Comparison of ENCODE assay signal across 15 cellular contexts in genomic region chr12:89781961-89782360, GRCh38.
DNase-seq lines count a peak whose midpoint lies in the region; ATAC-seq and TF ChIP-seq lines count a peak whose summit lies in the region.
"Had no signal": no experiment of that assay in that cellular context is flagged by ENCODE, and none has a peak within 500 bp of the region (broad histone marks: within the 10 kb centered on the region; RNA-seq: fewer than 3 reads in every experiment).

No MANE protein-coding gene starts in this region.

- H3K9me3 ChIP-seq in PC-3 (ENCODE audit: low read length), result 0 out of 2 replicates have a peak, but pooled peaks cover 10% of the 10 kb centered on the region
- H3K9me3 ChIP-seq in mesenchymal stem cell (ENCODE audit: control insufficient read depth, low read length), result peaks cover 3% of the 10 kb centered on the region
- H3K9me3 ChIP-seq in skeletal muscle satellite cell (replicated peaks; ENCODE audit: low read length), result peaks cover 4% of the 10 kb centered on the region
- H3K9me3 ChIP-seq: BE2C had no signal

- ATAC-seq in PC-3, result no peak
- no peak for ATAC-seq in activated CD4-positive, alpha-beta T cell treated with anti-CD3 and anti-CD28 coated beads for 36 hours
- ATAC-seq: A549, HepG2 had no signal

- H2BK120ac ChIP-seq in mesenchymal stem cell (ENCODE audit: low read depth, low read length) (no peak overlapping the region), mesendoderm (ENCODE audit: low read depth, low read length) (no peak overlapping the region)

- peaks cover 4% of the 10 kb centered on the region; the same call in 1 of the 2 replicates for H3K36me3 ChIP-seq in PC-3 (ENCODE audit: low read depth, low read length)
- H3K36me3 ChIP-seq in mesenchymal stem cell (ENCODE audit: control insufficient read depth in 1 of 2, insufficient read depth in 2 of 2, low read depth in 1 of 2, low read length in 2 of 2), result no peaks in the 10 kb centered on the region
- no peaks in the 10 kb centered on the region for H3K36me3 ChIP-seq in skeletal muscle satellite cell (ENCODE audit: insufficient read depth, low read length)
- H3K36me3 ChIP-seq in mesendoderm (ENCODE audit: control insufficient read depth, insufficient read depth, low read length), result no peaks in the 10 kb centered on the region
- H3K36me3 ChIP-seq: BE2C had no signal

- no peaks in the 10 kb centered on the region for H3K9me2 ChIP-seq in PC-3 (replicated peaks; ENCODE audit: low read length)

- no peak overlapping the region for H3K56ac ChIP-seq in mesendoderm (ENCODE audit: low read length)

- H3K27me3 Mint-ChIP-seq in activated CD4-positive, alpha-beta T cell treated with anti-CD3 and anti-CD28 coated beads for 36 hours, result no peaks in the 10 kb centered on the region
- H3K27me3 Mint-ChIP-seq: CD4-positive, alpha-beta memory T cell had no signal

- no peak overlapping the region for H3K4me3 Mint-ChIP-seq in activated CD4-positive, alpha-beta T cell treated with anti-CD3 and anti-CD28 coated beads for 36 hours
- H3K4me3 Mint-ChIP-seq: CD4-positive, alpha-beta memory T cell; H9 had no signal

- POLR2A ChIA-PET in PC-3 (lab: Charles Lee; ENCODE audit: unreplicated experiment), result no interaction called here
- POLR2A ChIA-PET in activated CD4-positive, alpha-beta T cell treated with anti-CD3 and anti-CD28 coated beads for 36 hours (lab: Charles Lee), result no interaction called here

- H3K9me3 Mint-ChIP-seq in activated CD4-positive, alpha-beta T cell treated with anti-CD3 and anti-CD28 coated beads for 36 hours (ENCODE audit: low read depth), result peaks cover 11% of the 10 kb centered on the region

- intact Hi-C loops in PC-3 (cut with micrococcal nuclease), result no loop called here
- intact Hi-C loops in activated CD4-positive, alpha-beta T cell treated with anti-CD3 and anti-CD28 coated beads for 36 hours (cut with DNase I, micrococcal nuclease), result no loop called here

- H4K8ac ChIP-seq in mesenchymal stem cell (ENCODE audit: low read length) (no peak overlapping the region), mesendoderm (ENCODE audit: low read depth, low read length) (no peak overlapping the region)

- no CpG with 5 or more reads among the region's 2 CpGs for WGBS in mesenchymal stem cell
- no CpG with 5 or more reads among the region's 2 CpGs for WGBS in mesendoderm (ENCODE audit: extremely low coverage, insufficient coverage, low lambda C conversion rate)

- H3K4me3 ChIP-seq in PC-3 (ENCODE audit: low read length) (no peak overlapping the region), astrocyte of the spinal cord (ENCODE audit: low read depth, low read length) (no peak overlapping the region), mesenchymal stem cell (ENCODE audit: insufficient read depth in 1 of 2, low read depth in 1 of 2, low read length in 2 of 2) (no peak overlapping the region), skeletal muscle satellite cell (ENCODE audit: low read length) (no peak overlapping the region), mesendoderm (ENCODE audit: low read length) (no peak overlapping the region)
- H3K4me3 ChIP-seq: A549 had no signal

- peaks cover 10% of the 10 kb centered on the region for H3K36me3 Mint-ChIP-seq in activated CD4-positive, alpha-beta T cell treated with anti-CD3 and anti-CD28 coated beads for 36 hours (ENCODE audit: low read depth)

- H3F3A ChIP-seq in PC-3 (ENCODE audit: low read length, unreplicated experiment), result no peaks in the 10 kb centered on the region

- TF ChIP-seq CTCF in PC-3 (conservative IDR thresholded peaks at IDR 0.05; ENCODE audit: low read depth, low read length), result no peak
- no peak for TF ChIP-seq CTCF in astrocyte of the spinal cord (IDR thresholded peaks at IDR 0.05; ENCODE audit: low read depth, low read length)

- no peaks in the 10 kb centered on the region for H4K20me1 ChIP-seq in PC-3 (ENCODE audit: low read length)

- H3K9ac ChIP-seq in PC-3 (ENCODE audit: low read length), result 0 out of 2 replicates have a peak overlapping the region, but pooled peaks have one; percentile 8
- H3K9ac ChIP-seq in mesenchymal stem cell (ENCODE audit: low read length), result no peak overlapping the region
- peak overlapping the region; percentile 63 for H3K9ac ChIP-seq in skeletal muscle satellite cell (ENCODE audit: low read depth, low read length)
- H3K9ac ChIP-seq in mesendoderm (ENCODE audit: low read length), result no peak overlapping the region

- H3K4me1 ChIP-seq in PC-3 (ENCODE audit: insufficient read depth, low read length) (peaks cover 47% of the 10 kb centered on the region), mesenchymal stem cell (ENCODE audit: control insufficient read depth, insufficient read depth, low read depth, low read length) (no peaks in the 10 kb centered on the region), skeletal muscle satellite cell (ENCODE audit: control insufficient read depth, insufficient read depth, low read length) (peaks cover 30% of the 10 kb centered on the region), mesendoderm (ENCODE audit: control insufficient read depth, low read depth, low read length) (no peaks in the 10 kb centered on the region)
- H3K4me1 ChIP-seq: BE2C had no signal

- H4K91ac ChIP-seq in mesenchymal stem cell (ENCODE audit: low read length), result no peak overlapping the region

- no peak overlapping the region for H2AFZ ChIP-seq in PC-3 (ENCODE audit: low read length)
- no peak overlapping the region for H2AFZ ChIP-seq in mesenchymal stem cell (ENCODE audit: low read depth, low read length)

- H2BK15ac ChIP-seq in mesenchymal stem cell (ENCODE audit: low read depth, poor library complexity, severe bottlenecking) (no peak overlapping the region), mesendoderm (replicated peaks; ENCODE audit: low read depth) (no peak overlapping the region)

- no peak overlapping the region for H3K23ac ChIP-seq in mesenchymal stem cell (ENCODE audit: low read length in 2 of 2)
- no peak overlapping the region for H3K23ac ChIP-seq in mesendoderm (ENCODE audit: low read length)

- H3K14ac ChIP-seq in mesenchymal stem cell (ENCODE audit: low read length in 2 of 2), result no peak overlapping the region

- H2BK5ac ChIP-seq in mesenchymal stem cell (ENCODE audit: low read depth, low read length, poor library complexity, severe bottlenecking) (no peak overlapping the region), mesendoderm (ENCODE audit: low read length) (no peak overlapping the region)

- H3K27ac Mint-ChIP-seq in activated CD4-positive, alpha-beta T cell treated with anti-CD3 and anti-CD28 coated beads for 36 hours, result no peak overlapping the region
- H3K27ac Mint-ChIP-seq: H9 had no signal

- no peak overlapping the region for H4K5ac ChIP-seq in mesendoderm (ENCODE audit: low read length)

- no peak overlapping the region for H3K18ac ChIP-seq in mesenchymal stem cell (ENCODE audit: low read depth in 1 of 2, low read length in 2 of 2)
- no peak overlapping the region for H3K18ac ChIP-seq in mesendoderm (ENCODE audit: low read length)

- BruUV-seq in PC-3 (replicated peaks; lab: Mats Ljungman, UMichigan), result no TSS peak

- in situ Hi-C loops in astrocyte of the spinal cord (cut with HindIII; ENCODE audit: low sequenced_read_pairs), result no loop called here

- no peak overlapping the region for H2AK5ac ChIP-seq in mesenchymal stem cell (ENCODE audit: low read length, severe bottlenecking)
- no peak overlapping the region for H2AK5ac ChIP-seq in mesendoderm (ENCODE audit: low read length)

- no peak overlapping the region for H2BK12ac ChIP-seq in mesenchymal stem cell (ENCODE audit: low read length in 2 of 2)

- H3K4ac ChIP-seq in mesenchymal stem cell (ENCODE audit: low read depth in 1 of 2, low read length in 2 of 2) (no peak overlapping the region), mesendoderm (ENCODE audit: low read depth, low read length) (no peak overlapping the region)

- H3K27me3 ChIP-seq in PC-3 (ENCODE audit: low read length), result no peaks in the 10 kb centered on the region
- H3K27me3 ChIP-seq in mesenchymal stem cell (ENCODE audit: control insufficient read depth in 1 of 2, insufficient read depth in 1 of 2, low read length in 2 of 2), result no peaks in the 10 kb centered on the region
- H3K27me3 ChIP-seq in skeletal muscle satellite cell (ENCODE audit: control insufficient read depth, insufficient read depth, low read length), result no peaks in the 10 kb centered on the region
- no peaks in the 10 kb centered on the region for H3K27me3 ChIP-seq in mesendoderm (ENCODE audit: insufficient read depth, low read length, poor library complexity)
- H3K27me3 ChIP-seq: BE2C had no signal

- peak overlapping the region; percentile 21 for H3K27ac ChIP-seq in PC-3 (ENCODE audit: low read length)
- H3K27ac ChIP-seq in mesenchymal stem cell (ENCODE audit: low read length, poor library complexity, severe bottlenecking), result no peak overlapping the region
- H3K27ac ChIP-seq in mesendoderm (ENCODE audit: low read depth, low read length), result no peak overlapping the region
- H3K27ac ChIP-seq: C4-2B had no signal

- no peak overlapping the region for H3K4me2 ChIP-seq in PC-3 (ENCODE audit: low read length)
- H3K4me2 ChIP-seq in mesenchymal stem cell (ENCODE audit: low read length, poor library complexity, severe bottlenecking), result no peak overlapping the region
- H3K4me2 ChIP-seq in skeletal muscle satellite cell (ENCODE audit: low read length), result peak overlapping the region; percentile 57
- H3K4me2 ChIP-seq in mesendoderm (ENCODE audit: low read length), result no peak overlapping the region
- H3K4me2 ChIP-seq: A549 had no signal

- no peaks in the 10 kb centered on the region for H3K79me2 ChIP-seq in PC-3 (ENCODE audit: low read length)
- no peaks in the 10 kb centered on the region for H3K79me2 ChIP-seq in mesendoderm (ENCODE audit: control insufficient read depth, insufficient read depth, low read length)

- CTCF ChIA-PET in PC-3 (lab: Charles Lee), result no interaction called here
- CTCF ChIA-PET in activated CD4-positive, alpha-beta T cell treated with anti-CD3 and anti-CD28 coated beads for 36 hours (lab: Charles Lee), result interaction anchor here (0.6 to 1.1 kb wide), 3 partner anchors 12 to 294 kb away, joined by 3 read pairs; no protein-coding TSS in a partner anchor

- H3K4me1 Mint-ChIP-seq in activated CD4-positive, alpha-beta T cell treated with anti-CD3 and anti-CD28 coated beads for 36 hours, result peaks cover 3% of the 10 kb centered on the region

- H3K79me1 ChIP-seq in mesenchymal stem cell (replicated peaks; ENCODE audit: low read length, poor library complexity, severe bottlenecking) (no peaks in the 10 kb centered on the region), mesendoderm (ENCODE audit: low read length) (no peaks in the 10 kb centered on the region)

- DNase-seq in PC-3, result no peak
- peak; percentile 16 for DNase-seq in astrocyte of the spinal cord (ENCODE audit: low read depth, low spot score)
- DNase-seq in mesenchymal stem cell, result peak; percentile 66
- DNase-seq in mesendoderm, result no peak
- DNase-seq in activated CD4-positive, alpha-beta T cell treated with anti-CD3 and anti-CD28 coated beads for 36 hours, result no peak
- DNase-seq in activated effector memory CD4-positive, alpha-beta T cell treated with Interleukin-2 at 50 U/mL for 16 hours, result no peak
- DNase-seq: BE2C; CD4-positive, alpha-beta memory T cell; DMS79; GOT3; H9 had no signal

Comparison
In these comparisons a context has a peak if more than half of its experiments do, and no peak if none do; other contexts are left out.
1. DNase-seq: peak in astrocyte of the spinal cord (single experiment) and mesenchymal stem cell (single experiment); none in PC-3 (single experiment), mesendoderm (single experiment), activated CD4-positive, alpha-beta T cell treated with anti-CD3 and anti-CD28 coated beads for 36 hours (single experiment) and activated effector memory CD4-positive, alpha-beta T cell treated with Interleukin-2 at 50 U/mL for 16 hours (single experiment).
2. H3K9ac ChIP-seq: peak in PC-3 (single experiment) and skeletal muscle satellite cell (single experiment); none in mesenchymal stem cell (single experiment) and mesendoderm (single experiment).